ENCODE assay signal across 8 cellular contexts in the genomic region with DNA sequence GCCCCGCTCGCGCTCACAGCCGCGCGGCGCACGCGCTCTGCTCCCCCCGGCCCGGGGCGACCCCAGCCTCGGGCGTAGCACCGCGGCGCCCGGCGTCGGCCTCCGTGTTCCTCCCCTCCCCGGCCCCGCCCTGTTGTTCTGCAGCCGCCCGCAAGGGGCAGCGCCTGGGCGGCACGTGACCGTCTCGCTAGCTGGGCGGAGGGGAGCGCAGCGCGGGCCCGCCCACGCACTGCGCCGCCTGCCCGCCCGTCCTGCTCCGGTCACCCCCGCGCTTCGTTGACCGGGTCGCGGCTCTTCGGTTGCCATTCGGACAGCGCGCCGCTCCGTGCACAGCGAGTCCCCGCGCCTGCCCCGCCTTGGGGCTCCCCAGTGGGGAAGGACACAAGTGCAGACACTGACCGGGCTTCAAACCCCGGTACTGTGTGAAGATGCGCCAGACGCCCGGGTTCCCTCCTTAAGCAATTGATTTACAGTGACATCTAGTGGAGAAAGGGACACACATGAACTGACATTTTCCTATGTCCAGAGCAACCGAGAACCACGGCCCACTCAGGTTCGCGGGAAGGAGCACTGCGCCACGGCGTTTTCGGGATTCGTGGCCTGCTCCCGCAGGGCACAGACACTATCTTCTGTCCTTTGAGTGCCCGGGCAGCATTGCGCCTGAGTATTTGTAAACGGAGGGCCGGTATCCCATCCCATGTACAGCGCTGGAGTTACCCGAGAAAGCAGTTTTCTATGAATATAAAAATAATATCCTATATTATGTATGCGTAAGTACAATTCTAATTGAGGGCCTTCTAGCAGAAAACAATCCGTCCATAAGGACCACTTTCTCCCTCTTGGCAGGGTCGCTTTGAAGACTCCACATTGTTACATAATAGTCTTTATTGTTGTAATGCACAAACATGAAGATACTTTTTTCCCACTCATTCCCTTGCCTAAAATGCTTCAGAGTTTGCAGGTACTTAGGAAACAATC.
A peak's percentile ranks its signal among the peaks of the same experiment; 100 is the strongest.
DNase-seq lines count a peak whose midpoint lies in the region; ATAC-seq and TF ChIP-seq lines count a peak whose summit lies in the region.

No MANE protein-coding gene starts in this region.

- DNase-seq in AG10803 (ENCODE audit: low read depth), result peak; percentile 92
- DNase-seq in NCI-H345 treated with DMSO at 0.1 percent for 48 hours (lab: John Stamatoyannopoulos, UW; ENCODE audit: unreplicated experiment), result peak; percentile 89
- DNase-seq in activated CD4-positive, CD25-positive, alpha-beta regulatory T cell treated with anti-CD3 and anti-CD28 coated beads, Interleukin-2, amount 50 U/mL, for 72 hours, result peak; percentile 93
- DNase-seq in cerebellar nuclear complex (lab: John Stamatoyannopoulos, UW), result peak; percentile 63 to 79
- peak; percentile 96 for DNase-seq in islet precursor cell
- DNase-seq in stimulated activated CD4-positive, alpha-beta T cell treated with anti-CD3 and anti-CD28 coated beads, Interleukin-12 subunit alpha, Interleukin-12 subunit beta, amount 100 ng/mL, for 4 hours, result peak; percentile 92

- H3K4me3 ChIP-seq in AG10803 (ENCODE audit: low read length), result peak overlapping the region; percentile 91

- peak; percentile 67 for TF ChIP-seq CTCF in AG10803 (conservative IDR thresholded peaks at IDR 0.05; ENCODE audit: low read length)

- ATAC-seq in GM19025 (IDR thresholded peaks at IDR 0.05; ENCODE audit: low read depth, unreplicated experiment) (peak; percentile 82), HG03354 (IDR thresholded peaks at IDR 0.05; ENCODE audit: poor library complexity, severe bottlenecking, unreplicated experiment) (peak; percentile 83)

Comparison
In these comparisons a context has a peak if more than half of its experiments do, and no peak if none do; other contexts are left out.
1. Peak in every context shown above with its lines: DNase-seq, ATAC-seq and H3K4me3 ChIP-seq.